11 cellular contexts compared by ENCODE assay signal in genomic region chr11:14773755-14774154, GRCh38.
DNase-seq lines count a peak whose midpoint lies in the region; ATAC-seq and TF ChIP-seq lines count a peak whose summit lies in the region.
"Had no signal": no experiment of that assay in that cellular context is flagged by ENCODE, and none has a peak within 500 bp of the region (broad histone marks: within the 10 kb centered on the region; RNA-seq: fewer than 3 reads in every experiment).

No MANE protein-coding gene starts in this region.

- peak in 2 of 5 donors; percentile 24 to 31 for DNase-seq in CD4-positive, alpha-beta memory T cell
- peak; percentile 11 to 28 for DNase-seq in HAP-1 (ENCODE audit: low spot score in 2 of 2)
- DNase-seq in activated naive CD8-positive, alpha-beta T cell treated with anti-CD3 and anti-CD28 coated beads, Interleukin-2, amount 50 U/mL, for 24 hours, result no peak
- no peak for DNase-seq in right lobe of liver
- no peak for DNase-seq in posterior cingulate gyrus
- DNase-seq: NCI-H146 had no signal

- H3K27ac ChIP-seq in CD4-positive, alpha-beta memory T cell (ENCODE audit: low read depth, low read length), result no peak overlapping the region
- H3K27ac ChIP-seq in right lobe of liver, result no peak overlapping the region
- H3K27ac ChIP-seq: SJSA1, skin epidermis had no signal

- no peaks in the 10 kb centered on the region for H3K36me3 ChIP-seq in CD4-positive, alpha-beta memory T cell (ENCODE audit: insufficient read depth, low read length)
- no peaks in the 10 kb centered on the region for H3K36me3 ChIP-seq in HAP-1 (replicated peaks)
- H3K36me3 ChIP-seq in right lobe of liver, result no peaks in the 10 kb centered on the region
- H3K36me3 ChIP-seq: SJSA1 had no signal

- no peak for ATAC-seq in activated naive CD8-positive, alpha-beta T cell treated with anti-CD3 and anti-CD28 coated beads, Interleukin-2, amount 50 U/mL, for 24 hours
- peak in 1 of 4 donors; percentile 18 for ATAC-seq in right lobe of liver
- ATAC-seq in HG03097 (IDR thresholded peaks at IDR 0.05; ENCODE audit: low FRiP score, unreplicated experiment), result no peak
- no peak for ATAC-seq in GM18870 (IDR thresholded peaks at IDR 0.05; ENCODE audit: unreplicated experiment)
- ATAC-seq in HG03457 (IDR thresholded peaks at IDR 0.05; ENCODE audit: unreplicated experiment), result no peak

- H3K27ac Mint-ChIP-seq in CD4-positive, alpha-beta memory T cell, result peak overlapping the region in 4 of 7 donors; percentile 9 to 63 (median 50)
- peak overlapping the region; percentile 67 for H3K27ac Mint-ChIP-seq in activated naive CD8-positive, alpha-beta T cell treated with anti-CD3 and anti-CD28 coated beads, Interleukin-2, amount 50 U/mL, for 24 hours

- no peak overlapping the region for H3K4me3 ChIP-seq in CD4-positive, alpha-beta memory T cell (ENCODE audit: low read length in 2 of 2)
- H3K4me3 ChIP-seq in HAP-1 (no peak overlapping the region), right lobe of liver (no peak overlapping the region)
- H3K4me3 ChIP-seq: SJSA1, skin epidermis had no signal

- TF ChIP-seq POLR2A in right lobe of liver (IDR thresholded peaks at IDR 0.05), result no peak

- peaks cover 0 to 3% (median 0%) of the 10 kb centered on the region in 8 donors for H3K9me3 Mint-ChIP-seq in CD4-positive, alpha-beta memory T cell
- H3K9me3 Mint-ChIP-seq in activated naive CD8-positive, alpha-beta T cell treated with anti-CD3 and anti-CD28 coated beads, Interleukin-2, amount 50 U/mL, for 24 hours, result peaks cover 3% of the 10 kb centered on the region

- peaks cover 8 to 12% of the 10 kb centered on the region in 2 donors for H3K36me3 Mint-ChIP-seq in CD4-positive, alpha-beta memory T cell
- H3K36me3 Mint-ChIP-seq in activated naive CD8-positive, alpha-beta T cell treated with anti-CD3 and anti-CD28 coated beads, Interleukin-2, amount 50 U/mL, for 24 hours (ENCODE audit: low read depth), result peaks cover 32% of the 10 kb centered on the region

- H3K27me3 Mint-ChIP-seq in CD4-positive, alpha-beta memory T cell, result no peaks in the 10 kb centered on the region
- H3K27me3 Mint-ChIP-seq in activated naive CD8-positive, alpha-beta T cell treated with anti-CD3 and anti-CD28 coated beads, Interleukin-2, amount 50 U/mL, for 24 hours, result no peaks in the 10 kb centered on the region

- no peaks in the 10 kb centered on the region for H3K27me3 ChIP-seq in CD4-positive, alpha-beta memory T cell (ENCODE audit: insufficient read depth, low read length)
- H3K27me3 ChIP-seq in HAP-1 (ENCODE audit: low read depth) (no peaks in the 10 kb centered on the region), right lobe of liver (no peaks in the 10 kb centered on the region)

- intact Hi-C loops in CD4-positive, alpha-beta memory T cell (cut with micrococcal nuclease), result no loop called here
- intact Hi-C loops in right lobe of liver (cut with DNase I) (no loop called here), posterior cingulate gyrus (cut with DNase I) (no loop called here)

- no peaks in the 10 kb centered on the region for H3K9me3 ChIP-seq in CD4-positive, alpha-beta memory T cell (ENCODE audit: control insufficient read depth in 1 of 2, low read length in 2 of 2)
- H3K9me3 ChIP-seq in HAP-1 (no peaks in the 10 kb centered on the region), right lobe of liver (no peaks in the 10 kb centered on the region)
- H3K9me3 ChIP-seq: SJSA1 had no signal

- peak overlapping the region in 2 of 8 donors; percentile 16 to 29 for H3K4me3 Mint-ChIP-seq in CD4-positive, alpha-beta memory T cell
- H3K4me3 Mint-ChIP-seq in activated naive CD8-positive, alpha-beta T cell treated with anti-CD3 and anti-CD28 coated beads, Interleukin-2, amount 50 U/mL, for 24 hours, result no peak overlapping the region

- CTCF ChIA-PET in CD4-positive, alpha-beta memory T cell (lab: Charles Lee; ENCODE audit: partially characterized antibody), result interaction anchor here (1.3 to 2.9 kb wide), 3 partner anchors 9 to 151 kb away, joined by 3 to 9 read pairs (median 9); no protein-coding TSS in a partner anchor

- POLR2A ChIA-PET in CD4-positive, alpha-beta memory T cell (lab: Charles Lee; ENCODE audit: partially characterized antibody), result interaction anchor here (1.5 kb wide), 1 partner anchor 130 kb away, joined by 6 read pairs; the partner anchor contains the start of gene PDE3B

- in situ Hi-C loops in HAP-1 (cut with MboI; ENCODE audit: low sequenced_read_pairs), result no loop called here

- WGBS in right lobe of liver (ENCODE audit: insufficient coverage, low coverage, low lambda C conversion rate, missing lambda C conversion rate), result 89% methylated on average over 1 of the region's 1 CpG

- H3K4me1 Mint-ChIP-seq in CD4-positive, alpha-beta memory T cell, result peaks cover 19 to 45% (median 32%) of the 10 kb centered on the region in 4 donors
- peaks cover 73% of the 10 kb centered on the region for H3K4me1 Mint-ChIP-seq in activated naive CD8-positive, alpha-beta T cell treated with anti-CD3 and anti-CD28 coated beads, Interleukin-2, amount 50 U/mL, for 24 hours

- H3K4me1 ChIP-seq in CD4-positive, alpha-beta memory T cell (ENCODE audit: insufficient read depth, low read length), result peaks cover 17% of the 10 kb centered on the region
- H3K4me1 ChIP-seq in HAP-1, result peaks cover 5% of the 10 kb centered on the region; the same call in 1 of the 2 replicates
- peaks cover 0 to 15% (median 2%) of the 10 kb centered on the region in 4 donors for H3K4me1 ChIP-seq in right lobe of liver
- H3K4me1 ChIP-seq: SJSA1 had no signal

- TF ChIP-seq CTCF in right lobe of liver (IDR thresholded peaks at IDR 0.05), result peak in 3 of 4 donors; percentile 13 to 20 (median 14)

Comparison
In these comparisons a context has a peak if more than half of its experiments do, and no peak if none do; other contexts are left out.
1. DNase-seq: peak in HAP-1 (2 of 2); none in activated naive CD8-positive, alpha-beta T cell treated with anti-CD3 and anti-CD28 coated beads, Interleukin-2, amount 50 U/mL, for 24 hours (single experiment), right lobe of liver (0 of 3) and posterior cingulate gyrus (0 of 10).